Comparison of ENCODE assay signal across 11 cellular contexts in genomic region chr4:27357283-27357682, GRCh38.
DNase-seq lines count a peak whose midpoint lies in the region; ATAC-seq, FAIRE-seq and TF ChIP-seq lines count a peak whose summit lies in the region.
"Had no signal": no experiment of that assay in that cellular context is flagged by ENCODE, and none has a peak within 500 bp of the region (broad histone marks: within the 10 kb centered on the region; RNA-seq: fewer than 3 reads in every experiment).

No MANE protein-coding gene starts in this region.

- no peaks in the 10 kb centered on the region for H3K36me3 ChIP-seq in MG63

- peak; percentile 6 for DNase-seq in NCI-H226
- DNase-seq in cerebellar cortex (ENCODE audit: low spot score): peak; percentile 8
- DNase-seq in osteocyte (ENCODE audit: extremely low spot score, unreplicated experiment): no peak
- no peak for DNase-seq in ecto neural progenitor cell (ENCODE audit: low spot score)
- no peak for DNase-seq in HTR-8/SVneo (ENCODE audit: insufficient read length, low spot score)
- no peak for DNase-seq in GOT3 (lab: John Stamatoyannopoulos, UW)
- DNase-seq in MG63: no peak
- DNase-seq: small intestine had no signal

- peak; percentile 25 for TF ChIP-seq CTCF in osteocyte (IDR thresholded peaks at IDR 0.05)

- no peak overlapping the region for H3K4me3 Mint-ChIP-seq in osteocyte (ENCODE audit: unreplicated experiment)
- H3K4me3 Mint-ChIP-seq: stimulated activated naive CD8-positive, alpha-beta T cell treated with anti-CD3 and anti-CD28 coated beads, Interleukin-15, Interleukin-2, amounts not matched to agents 100 ng/mL and 50 ng/mL, for 24 hours had no signal

- no peak for FAIRE-seq in HTR-8/SVneo (lab: Jason Lieb, UNC)
- FAIRE-seq: small intestine, TTC549 had no signal

- no peaks in the 10 kb centered on the region for H3K9me3 ChIP-seq in MG63

- H3K36me3 Mint-ChIP-seq in osteocyte (ENCODE audit: unreplicated experiment): no peaks in the 10 kb centered on the region

- H3K4me3 ChIP-seq in MG63: no peak overlapping the region

- no peaks in the 10 kb centered on the region for H3K27me3 ChIP-seq in MG63

- no peaks in the 10 kb centered on the region for H3K27me3 Mint-ChIP-seq in osteocyte (ENCODE audit: unreplicated experiment)
- H3K27me3 Mint-ChIP-seq: stimulated activated naive CD8-positive, alpha-beta T cell treated with anti-CD3 and anti-CD28 coated beads, Interleukin-15, Interleukin-2, amounts not matched to agents 100 ng/mL and 50 ng/mL, for 24 hours had no signal

- ATAC-seq in GM18867 (IDR thresholded peaks at IDR 0.05; ENCODE audit: unreplicated experiment): peak; percentile 73

- H3K27ac Mint-ChIP-seq in osteocyte (ENCODE audit: unreplicated experiment): no peak overlapping the region
- H3K27ac Mint-ChIP-seq: stimulated activated naive CD8-positive, alpha-beta T cell treated with anti-CD3 and anti-CD28 coated beads, Interleukin-15, Interleukin-2, amounts not matched to agents 100 ng/mL and 50 ng/mL, for 24 hours had no signal

- peaks cover 12% of the 10 kb centered on the region for H3K9me3 Mint-ChIP-seq in osteocyte (ENCODE audit: unreplicated experiment)
- H3K9me3 Mint-ChIP-seq: stimulated activated naive CD8-positive, alpha-beta T cell treated with anti-CD3 and anti-CD28 coated beads, Interleukin-15, Interleukin-2, amounts not matched to agents 100 ng/mL and 50 ng/mL, for 24 hours had no signal

- H3K4me1 Mint-ChIP-seq in osteocyte (ENCODE audit: unreplicated experiment): no peaks in the 10 kb centered on the region

Comparison
In these comparisons a context has a peak if more than half of its experiments do, and no peak if none do; other contexts are left out.
1. DNase-seq: peak in NCI-H226 (single experiment) and cerebellar cortex (single experiment); none in osteocyte (single experiment), ecto neural progenitor cell (single experiment), HTR-8/SVneo (single experiment), GOT3 (single experiment) and MG63 (single experiment).